13 cellular contexts compared by ENCODE assay signal in genomic region chr4:53507671-53508286, GRCh38.
DNase-seq lines count a peak whose midpoint lies in the region; ATAC-seq and TF ChIP-seq lines count a peak whose summit lies in the region.
"Had no signal": no experiment of that assay in that cellular context is flagged by ENCODE, and none has a peak within 500 bp of the region (broad histone marks: within the 10 kb centered on the region; RNA-seq: fewer than 3 reads in every experiment).

No MANE protein-coding gene starts in this region.

- WGBS in mammary epithelial cell (ENCODE audit: low coverage, missing lambda C conversion rate) = 84% methylated on average over 15 of the region's 17 CpGs

- H3K36me3 ChIP-seq in mammary epithelial cell (ENCODE audit: insufficient read depth, low read length) = no peaks in the 10 kb centered on the region
- H3K36me3 ChIP-seq in mucosa of descending colon (ENCODE audit: low read depth) = no peaks in the 10 kb centered on the region

- no peaks in the 10 kb centered on the region for H3K79me2 ChIP-seq in mammary epithelial cell (ENCODE audit: insufficient read depth, low read length)

- CTCF ChIA-PET in MCF 10A (lab: Yijun Ruan, JAX) = interaction anchor here (0.6 to 1.2 kb wide), 4 partner anchors 19 to 721 kb away, joined by 3 read pairs; no protein-coding TSS in a partner anchor
- CTCF ChIA-PET in mammary epithelial cell (lab: Charles Lee; ENCODE audit: low non-redundant PET) = no interaction called here

- no peaks in the 10 kb centered on the region for H3K9me3 ChIP-seq in mammary epithelial cell (replicated peaks; ENCODE audit: insufficient read depth, low read length)
- no peaks in the 10 kb centered on the region for H3K9me3 ChIP-seq in mucosa of descending colon

- peak; percentile 47 for ATAC-seq in mucosa of descending colon
- ATAC-seq in GM19397 (IDR thresholded peaks at IDR 0.05; ENCODE audit: unreplicated experiment) = no peak
- no peak for ATAC-seq in HG03139 (IDR thresholded peaks at IDR 0.05; ENCODE audit: unreplicated experiment)

- H3K36me3 Mint-ChIP-seq in MCF 10A (ENCODE audit: insufficient read depth, unreplicated experiment) = no peaks in the 10 kb centered on the region

- no peak for TF ChIP-seq CTCF in MCF 10A (IDR thresholded peaks at IDR 0.05; ENCODE audit: unreplicated experiment)
- no peak for TF ChIP-seq CTCF in mammary epithelial cell (conservative IDR thresholded peaks at IDR 0.05 in 1 of 2, IDR thresholded peaks at IDR 0.05 in 1 of 2; ENCODE audit: extremely low read depth in 1 of 2, insufficient read depth in 1 of 2, low read depth in 1 of 2, low read length in 2 of 2)
- no peak for TF ChIP-seq CTCF in mucosa of descending colon (IDR thresholded peaks at IDR 0.05)

- H3K4me3 Mint-ChIP-seq in MCF 10A (ENCODE audit: unreplicated experiment) = no peak overlapping the region

- H3K4me1 Mint-ChIP-seq in MCF 10A (ENCODE audit: insufficient read depth, unreplicated experiment) = peaks cover 10% of the 10 kb centered on the region

- DNase-seq in MCF 10A (ENCODE audit: unreplicated experiment) (peak; percentile 24), mammary epithelial cell (no peak), dermis microvascular lymphatic vessel endothelial cell (ENCODE audit: low read depth in 2 of 2) (peak; percentile 73 to 85), mucosa of descending colon (peak in 1 of 3 donors; percentile 59)
- DNase-seq in activated CD4-positive, alpha-beta T cell treated with anti-CD3 and anti-CD28 coated beads for 4 hours = no peak
- DNase-seq in effector CD8-positive, alpha-beta T cell (lab: John Stamatoyannopoulos, UW) = no peak
- DNase-seq: ACHN; central memory CD4-positive, alpha-beta T cell; NCI-H1417 treated with DMSO at 0.1 percent for 48 hours; SHP77; stimulated activated CD4-positive, alpha-beta T cell treated with anti-CD3 and anti-CD28 coated beads, Interleukin-12 subunit alpha, Interleukin-12 subunit beta, amount 100 ng/mL, for 4 hours had no signal

- BruUV-seq in MCF 10A (replicated peaks; lab: Mats Ljungman, UMichigan) (no TSS peak), mammary epithelial cell (replicated peaks; lab: Mats Ljungman, UMichigan) (no TSS peak)

- no peaks in the 10 kb centered on the region for H3K4me1 ChIP-seq in mammary epithelial cell (ENCODE audit: insufficient read depth, low read length)
- H3K4me1 ChIP-seq in mucosa of descending colon (ENCODE audit: low read depth) = no peaks in the 10 kb centered on the region

- no peak overlapping the region for H3K27ac Mint-ChIP-seq in MCF 10A (ENCODE audit: low read depth, unreplicated experiment)

- no peak overlapping the region for H3K27ac ChIP-seq in mammary epithelial cell (ENCODE audit: insufficient read depth, low read depth, low read length)

- no peaks in the 10 kb centered on the region for H3K27me3 Mint-ChIP-seq in MCF 10A (ENCODE audit: insufficient read depth, unreplicated experiment)

- H3K4me3 ChIP-seq in mammary epithelial cell (replicated peaks in 1 of 3; ENCODE audit: insufficient read depth in 1 of 3, low read depth in 2 of 3, low read length in 3 of 3) (no peak overlapping the region), mucosa of descending colon (no peak overlapping the region)

- H4K20me1 ChIP-seq in mammary epithelial cell (ENCODE audit: insufficient read depth, low read length) = no peaks in the 10 kb centered on the region

- no peak overlapping the region for H3K9ac ChIP-seq in mammary epithelial cell (ENCODE audit: insufficient read depth, low read length)

- in situ Hi-C loops in mammary epithelial cell (cut with MboI; ENCODE audit: low sequenced_read_pairs in 2 of 2) = loop anchor here in 1 of 2 donors (25.0 kb wide), 1 partner anchor 730 kb away; the partner anchor contains the start of gene PDGFRA

- H3K4me2 ChIP-seq in mammary epithelial cell (ENCODE audit: insufficient read depth, low read depth, low read length) = no peak overlapping the region

- peaks cover 2% of the 10 kb centered on the region for H3K27me3 ChIP-seq in mammary epithelial cell (ENCODE audit: insufficient read depth, low read length)

- intact Hi-C loops in MCF 10A (cut with micrococcal nuclease) (loop anchor here (2.0 to 5.0 kb wide), 3 partner anchors 297 to 720 kb away; partner anchors contain the start of gene PDGFRA), mammary epithelial cell (cut with micrococcal nuclease) (loop anchor here (2.0 to 5.0 kb wide), 2 partner anchors 93 to 145 kb away; no protein-coding TSS in a partner anchor), mucosa of descending colon (cut with DNase I, micrococcal nuclease) (no loop called here)

- POLR2A ChIA-PET in MCF 10A (lab: Yijun Ruan, JAX) = no interaction called here

- dilution Hi-C loops in mammary epithelial cell (cut with HindIII; ENCODE audit: low sequenced_read_pairs) = no loop called here

- no peaks in the 10 kb centered on the region for H3K9me3 Mint-ChIP-seq in MCF 10A (ENCODE audit: unreplicated experiment)

- H2AFZ ChIP-seq in mammary epithelial cell (ENCODE audit: low read depth, low read length) = no peak overlapping the region

Comparison
In these comparisons a context has a peak if more than half of its experiments do, and no peak if none do; other contexts are left out.
1. DNase-seq: peak in MCF 10A (single experiment) and dermis microvascular lymphatic vessel endothelial cell (2 of 2); none in mammary epithelial cell (single experiment), activated CD4-positive, alpha-beta T cell treated with anti-CD3 and anti-CD28 coated beads for 4 hours (0 of 2) and effector CD8-positive, alpha-beta T cell (single experiment).
2. intact Hi-C loops: an anchor here in MCF 10A (2.0 to 5.0 kb wide) and mammary epithelial cell (2.0 to 5.0 kb wide); none called in mucosa of descending colon.